Comparison of ENCODE assay signal across 14 cellular contexts in genomic region chr12:127455347-127456265, GRCh38.
DNase-seq lines count a peak whose midpoint lies in the region; ATAC-seq and TF ChIP-seq lines count a peak whose summit lies in the region.
"Had no signal": no experiment of that assay in that cellular context is flagged by ENCODE, and none has a peak within 500 bp of the region (broad histone marks: within the 10 kb centered on the region; RNA-seq: fewer than 3 reads in every experiment).

No MANE protein-coding gene starts in this region.

- no peak for TF ChIP-seq POLR2A in GM18505 (IDR thresholded peaks at IDR 0.05; ENCODE audit: borderline replicate concordance, extremely low read depth, insufficient read depth, insufficient read length)

- no peaks in the 10 kb centered on the region for H3K9me3 ChIP-seq in left ventricle myocardium inferior (replicated peaks)
- H3K9me3 ChIP-seq in right atrium auricular region = no peaks in the 10 kb centered on the region
- H3K9me3 ChIP-seq in upper lobe of right lung = no peaks in the 10 kb centered on the region

- TF ChIP-seq CTCF in left ventricle myocardium inferior (IDR thresholded peaks at IDR 0.05; ENCODE audit: borderline replicate concordance) (no peak), right atrium auricular region (IDR thresholded peaks at IDR 0.05) (no peak), astrocyte of the spinal cord (IDR thresholded peaks at IDR 0.05; ENCODE audit: low read depth, low read length) (peak; percentile 31), upper lobe of right lung (IDR thresholded peaks at IDR 0.05) (no peak)

- peak; percentile 45 for ATAC-seq in upper lobe of right lung
- no peak for ATAC-seq in GM18873 (IDR thresholded peaks at IDR 0.05; ENCODE audit: low FRiP score, unreplicated experiment)
- no peak for ATAC-seq in GM18505 (IDR thresholded peaks at IDR 0.05; ENCODE audit: unreplicated experiment)
- ATAC-seq: activated CD8-positive, alpha-beta T cell treated with anti-CD3 and anti-CD28 coated beads, Interleukin-2, amount 10 ng/mL, durations not matched to agents 7 days and 5 days; stimulated activated effector memory CD8-positive, alpha-beta T cell treated with anti-CD3 and anti-CD28 coated beads, Interleukin-12 subunit alpha, Interleukin-12 subunit beta, amount 100 ng/mL, for 72 hours had no signal

- peaks cover 87% of the 10 kb centered on the region for H3K27me3 ChIP-seq in left ventricle myocardium inferior (ENCODE audit: low read depth)
- peaks cover 3 to 17% of the 10 kb centered on the region in 2 donors for H3K27me3 ChIP-seq in right atrium auricular region
- H3K27me3 ChIP-seq in upper lobe of right lung = peaks cover 25% of the 10 kb centered on the region

- H3K4me1 ChIP-seq in left ventricle myocardium inferior = peaks cover 4% of the 10 kb centered on the region
- H3K4me1 ChIP-seq in right atrium auricular region = peaks cover 0 to 11% of the 10 kb centered on the region in 2 donors
- no peaks in the 10 kb centered on the region for H3K4me1 ChIP-seq in upper lobe of right lung

- peak overlapping the region; percentile 17 for H3K4me3 ChIP-seq in left ventricle myocardium inferior
- peak overlapping the region in 1 of 2 donors; percentile 30 for H3K4me3 ChIP-seq in right atrium auricular region
- H3K4me3 ChIP-seq in astrocyte of the spinal cord (ENCODE audit: low read depth, low read length) = peak overlapping the region; percentile 14
- H3K4me3 ChIP-seq in upper lobe of right lung = no peak overlapping the region

- DNase-seq in left ventricle myocardium inferior (no peak), right atrium auricular region (ENCODE audit: low spot score) (no peak), astrocyte of the spinal cord (ENCODE audit: low read depth, low spot score) (no peak), islet precursor cell (peak; percentile 72), upper lobe of right lung (no peak)
- no peak for DNase-seq in stimulated activated naive CD4-positive, alpha-beta T cell (lab: John Stamatoyannopoulos, UW)
- DNase-seq: activated CD8-positive, alpha-beta T cell treated with anti-CD3 and anti-CD28 coated beads, Interleukin-2, amount 10 ng/mL, durations not matched to agents 7 days and 5 days; amygdala; midbrain; NCI-H526 treated with DMSO at 0.1 percent for 48 hours; stimulated activated CD4-positive, alpha-beta T cell treated with anti-CD3 and anti-CD28 coated beads, Interleukin-12 subunit alpha, Interleukin-12 subunit beta, amount 100 ng/mL, for 4 hours had no signal

- intact Hi-C loops in left ventricle myocardium inferior (cut with micrococcal nuclease) = no loop called here
- intact Hi-C loops in upper lobe of right lung (cut with DNase I) = no loop called here

- no peak overlapping the region for H3K27ac ChIP-seq in left ventricle myocardium inferior (replicated peaks)
- H3K27ac ChIP-seq in right atrium auricular region = no peak overlapping the region
- H3K27ac ChIP-seq in upper lobe of right lung = no peak overlapping the region

- H3K36me3 ChIP-seq in left ventricle myocardium inferior (no peaks in the 10 kb centered on the region), right atrium auricular region (no peaks in the 10 kb centered on the region), upper lobe of right lung (no peaks in the 10 kb centered on the region)

- in situ Hi-C loops in astrocyte of the spinal cord (cut with HindIII; ENCODE audit: low sequenced_read_pairs) = no loop called here
